In genomic region chr5:137389042-137389441, GRCh38 we compare ENCODE assay signal across 26 cellular contexts.
"Had no signal": no experiment of that assay in that cellular context is flagged by ENCODE, and none has a peak within 500 bp of the region (broad histone marks: within the 10 kb centered on the region; RNA-seq: fewer than 3 reads in every experiment).

No MANE protein-coding gene starts in this region.

- H3K27me3 ChIP-seq: adrenal gland, brain microvascular endothelial cell, esophagus muscularis mucosa, pancreas, right lobe of liver, thyroid gland, upper lobe of right lung had no signal

- H3K4me3 ChIP-seq: adrenal gland, esophagus muscularis mucosa, pancreas, right lobe of liver, skin epidermis, thyroid gland, upper lobe of right lung had no signal

- H3K9me3 ChIP-seq: adrenal gland, neutrophil, pancreas, right lobe of liver, thyroid gland, upper lobe of right lung had no signal

- H3K4me1 ChIP-seq: adrenal gland, esophagus muscularis mucosa, pancreas, right lobe of liver, thyroid gland, upper lobe of right lung had no signal

- ATAC-seq: activated CD4-positive, CD25-positive, alpha-beta regulatory T cell treated with anti-CD3 and anti-CD28 coated beads, Interleukin-2, amount 50 U/mL, for 24 hours; foreskin keratinocyte; pancreas; right lobe of liver; stimulated activated effector memory CD8-positive, alpha-beta T cell treated with anti-CD3 and anti-CD28 coated beads, Interleukin-12 subunit alpha, Interleukin-12 subunit beta, amount 100 ng/mL, for 72 hours; upper lobe of right lung had no signal

- DNase-seq: activated CD4-positive, alpha-beta T cell treated with anti-CD3 and anti-CD28 coated beads for 48 hours; activated CD4-positive, alpha-beta T cell treated with anti-CD3 and anti-CD28 coated beads, Interleukin-2, amount 50 U/mL, for 48 hours; activated CD8-positive, alpha-beta memory T cell treated with anti-CD3 and anti-CD28 coated beads, Interleukin-2, amount 50 U/mL, for 4 hours; activated effector memory CD4-positive, alpha-beta T cell treated with anti-CD3 and anti-CD28 coated beads, Interleukin-2, amount 50 U/mL, for 16 hours; activated naive CD4-positive, alpha-beta T cell treated with anti-CD3 and anti-CD28 coated beads for 36 hours; activated naive CD8-positive, alpha-beta T cell treated with anti-CD3 and anti-CD28 coated beads for 36 hours; activated T-cell treated with anti-CD3 and anti-CD28 coated beads, Interleukin-2, amount 50 U/mL, for 1 hour; brain microvascular endothelial cell; caudate nucleus; effector CD4-positive, alpha-beta T cell; foreskin keratinocyte; naive B cell; nephron progenitor cell; pancreas; right lobe of liver; stimulated activated CD4-positive, alpha-beta T cell treated with anti-CD3 and anti-CD28 coated beads, Interleukin-12 subunit alpha, Interleukin-12 subunit beta, amount 100 ng/mL, for 4 hours; stimulated activated CD4-positive, alpha-beta T cell treated with anti-CD3 and anti-CD28 coated beads, Interleukin-4, amount 100 ng/mL, for 24 hours; T-helper 1 cell; thyroid gland; upper lobe of right lung had no signal

- H3K36me3 ChIP-seq: adrenal gland, brain microvascular endothelial cell, esophagus muscularis mucosa, neutrophil, pancreas, right lobe of liver, thyroid gland, upper lobe of right lung had no signal

- H3K27ac ChIP-seq: adrenal gland, brain microvascular endothelial cell, esophagus muscularis mucosa, foreskin keratinocyte, neutrophil, pancreas, right lobe of liver, skin epidermis, thyroid gland, upper lobe of right lung had no signal
